In the genomic region with DNA sequence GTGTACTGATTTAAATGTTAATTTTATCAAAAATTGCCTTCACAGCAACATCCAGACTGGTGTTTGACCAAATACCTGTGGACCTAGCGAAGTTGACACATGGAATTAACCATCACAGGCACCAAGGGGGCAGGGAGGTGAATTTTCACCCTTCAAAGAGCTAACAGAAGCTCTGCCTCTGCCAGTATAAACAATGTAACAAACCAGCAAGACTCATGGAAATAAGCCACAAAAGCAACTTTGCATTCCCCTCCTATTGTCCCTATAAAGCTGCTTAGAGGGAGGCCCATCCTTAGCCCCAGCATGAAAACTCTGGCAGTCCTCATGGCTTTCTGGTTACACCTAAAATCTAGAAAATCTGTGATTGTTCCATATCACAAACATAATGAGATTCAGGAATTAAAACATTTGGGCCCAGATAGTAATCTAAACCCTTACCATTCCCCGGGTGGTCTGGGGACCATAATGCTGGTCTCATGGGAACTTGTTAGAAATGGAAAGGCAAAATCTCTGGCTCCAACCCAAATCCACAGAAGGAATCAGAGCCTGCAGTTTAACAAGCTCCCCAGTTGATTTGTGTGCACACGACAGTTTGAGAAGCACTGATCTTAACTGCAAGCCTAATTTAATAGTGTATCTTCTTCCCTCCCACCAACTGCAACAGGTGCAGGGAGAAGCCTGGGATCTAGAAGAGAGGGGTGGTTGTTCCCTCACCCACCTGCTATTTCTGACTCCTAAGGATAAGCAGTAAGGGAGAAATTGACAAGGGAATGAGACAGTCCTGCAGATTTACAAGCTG, we compare ENCODE assay signal across 31 cellular contexts. TPM values are rescaled to one million over a fixed set of nuclear protein-coding genes. Genes with fewer than 3 reads are reported as not detected.
DNase-seq lines count a peak whose midpoint lies in the region; ATAC-seq, FAIRE-seq and TF ChIP-seq lines count a peak whose summit lies in the region.
"Had no signal": no experiment of that assay in that cellular context is flagged by ENCODE, and none has a peak within 500 bp of the region (broad histone marks: within the 10 kb centered on the region; RNA-seq: fewer than 3 reads in every experiment).

No MANE protein-coding gene starts in this region.

- FAIRE-seq in HepG2 (lab: Jason Lieb, UNC) = no peak
- FAIRE-seq: A549, GM18507 had no signal

- H3K79me2 ChIP-seq in HepG2 (ENCODE audit: insufficient read depth, low read length) (no peaks in the 10 kb centered on the region), SK-N-SH (ENCODE audit: insufficient read depth) (no peaks in the 10 kb centered on the region), GM23248 (ENCODE audit: insufficient read depth) (no peaks in the 10 kb centered on the region)

- H3K36me3 ChIP-seq in right lobe of liver (no peaks in the 10 kb centered on the region), HepG2 (replicated peaks in 1 of 2; ENCODE audit: control insufficient read depth in 1 of 2, insufficient read depth in 2 of 2, low read length in 2 of 2) (no peaks in the 10 kb centered on the region), SK-N-SH (replicated peaks in 1 of 2; ENCODE audit: control insufficient read depth in 1 of 2, insufficient read depth in 2 of 2, low read length in 1 of 2) (no peaks in the 10 kb centered on the region), GM23248 (ENCODE audit: low read depth) (no peaks in the 10 kb centered on the region)
- H3K36me3 ChIP-seq: cardiac muscle cell, heart left ventricle, lower lobe of right lung, ovary, transverse colon had no signal

- H3K4me1 ChIP-seq in right lobe of liver (no peaks in the 10 kb centered on the region), HepG2 (ENCODE audit: insufficient read depth, low read length) (no peaks in the 10 kb centered on the region), SK-N-SH (ENCODE audit: control insufficient read depth in 1 of 2, insufficient read depth in 2 of 2, low read depth in 1 of 2, low read length in 1 of 2) (no peaks in the 10 kb centered on the region), GM23248 (ENCODE audit: insufficient read depth) (peaks cover 12% of the 10 kb centered on the region)
- H3K4me1 ChIP-seq: A549, heart left ventricle, lower lobe of right lung, transverse colon had no signal

- H3K27me3 ChIP-seq in right lobe of liver (no peaks in the 10 kb centered on the region), HepG2 (ENCODE audit: control insufficient read depth in 1 of 2, insufficient read depth in 2 of 2, low read length in 2 of 2) (no peaks in the 10 kb centered on the region; a peak in 1 of 5 replicates), SK-N-SH (ENCODE audit: insufficient read depth) (no peaks in the 10 kb centered on the region; the same call in 1 of the 2 replicates), GM23248 (replicated peaks; ENCODE audit: insufficient read depth) (no peaks in the 10 kb centered on the region)
- H3K27me3 ChIP-seq: cardiac muscle cell, heart left ventricle, ovary, transverse colon had no signal

- no peak overlapping the region for H2AFZ ChIP-seq in HepG2 (ENCODE audit: low read length)
- no peak overlapping the region for H2AFZ ChIP-seq in SK-N-SH (ENCODE audit: low read depth)
- no peak overlapping the region for H2AFZ ChIP-seq in GM23248

- intact Hi-C loops in right lobe of liver (cut with DNase I) (no loop called here), HepG2 (cut with micrococcal nuclease; ENCODE audit: unreplicated experiment) (no loop called here)
- intact Hi-C loops in activated CD8-positive, alpha-beta T cell treated with anti-CD3 and anti-CD28 coated beads for 36 hours (cut with micrococcal nuclease) = no loop called here

- H3K9me3 ChIP-seq in right lobe of liver (no peaks in the 10 kb centered on the region), HepG2 (ENCODE audit: low read length) (no peaks in the 10 kb centered on the region), SK-N-SH (no peaks in the 10 kb centered on the region), GM23248 (ENCODE audit: low read depth) (no peaks in the 10 kb centered on the region)
- H3K9me3 ChIP-seq: A549, heart left ventricle, lower lobe of right lung, mucosa of descending colon, ovary, transverse colon had no signal

- in situ Hi-C loops in HepG2 (cut with HindIII; ENCODE audit: extremely low pct_ligation_motif_present, low pct_unique_long_range_greater_than_20kb) (no loop called here), astrocyte of the spinal cord (cut with HindIII; ENCODE audit: low sequenced_read_pairs) (no loop called here), GM23248 (cut with MboI) (loop anchor here (25.0 kb wide), 1 partner anchor 139 kb away; a partner anchor contains a TSS)

- ATAC-seq in right lobe of liver = peak in 3 of 4 donors; percentile 35 to 67 (median 38)
- ATAC-seq in HepG2 = no peak
- ATAC-seq in activated CD8-positive, alpha-beta T cell treated with anti-CD3 and anti-CD28 coated beads for 36 hours = no peak
- ATAC-seq: A549, heart left ventricle, lower lobe of right lung, mucosa of descending colon, Right ventricle myocardium inferior had no signal

- H3K9ac ChIP-seq in HepG2 (ENCODE audit: insufficient read depth, low read depth, low read length) (no peak overlapping the region), SK-N-SH (no peak overlapping the region), GM23248 (no peak overlapping the region)

- no peak overlapping the region for H3K4me3 Mint-ChIP-seq in chondrocyte (ENCODE audit: unreplicated experiment)
- no peak overlapping the region for H3K4me3 Mint-ChIP-seq in activated CD8-positive, alpha-beta T cell treated with anti-CD3 and anti-CD28 coated beads for 36 hours
- H3K4me3 Mint-ChIP-seq: CD8-positive, alpha-beta memory T cell; nephron had no signal

- H4K20me1 ChIP-seq in HepG2 (ENCODE audit: insufficient read depth, low read length) (no peaks in the 10 kb centered on the region), SK-N-SH (ENCODE audit: insufficient read depth) (no peaks in the 10 kb centered on the region), GM23248 (ENCODE audit: insufficient read depth) (no peaks in the 10 kb centered on the region)

- no peak for TF ChIP-seq EP300 in HepG2 (IDR thresholded peaks at IDR 0.05; ENCODE audit: low read depth in 2 of 2, low read length in 2 of 2)
- no peak for TF ChIP-seq EP300 in HepG2 (CRISPR knock-in tag; IDR thresholded peaks at IDR 0.05; ENCODE audit: borderline replicate concordance)
- no peak for TF ChIP-seq EP300 in SK-N-SH (IDR thresholded peaks at IDR 0.05; ENCODE audit: borderline replicate concordance in 1 of 2, low read depth in 1 of 2, low read length in 1 of 2)

- no peaks in the 10 kb centered on the region for H3K9me3 Mint-ChIP-seq in chondrocyte (ENCODE audit: low read depth)
- H3K9me3 Mint-ChIP-seq in activated CD8-positive, alpha-beta T cell treated with anti-CD3 and anti-CD28 coated beads for 36 hours = no peaks in the 10 kb centered on the region
- H3K9me3 Mint-ChIP-seq: nephron had no signal

- CTCF ChIA-PET in HepG2 (lab: Yijun Ruan, JAX; ENCODE audit: low intra/inter-chr PET ratio, low total read pairs) (no interaction called here), SK-N-SH (lab: Yijun Ruan, JAX) (no interaction called here)
- CTCF ChIA-PET in activated CD8-positive, alpha-beta T cell treated with anti-CD3 and anti-CD28 coated beads for 36 hours (lab: Charles Lee) = no interaction called here

- H3F3A ChIP-seq in SK-N-SH (replicated peaks; ENCODE audit: insufficient read depth) (no peaks in the 10 kb centered on the region), GM23248 (ENCODE audit: insufficient read depth) (no peaks in the 10 kb centered on the region)

- H3K9me2 ChIP-seq in SK-N-SH = no peaks in the 10 kb centered on the region
- H3K9me2 ChIP-seq in GM23248 (ENCODE audit: insufficient read depth) = no peaks in the 10 kb centered on the region

- H3K4me1 Mint-ChIP-seq in chondrocyte (ENCODE audit: low read depth) = no peaks in the 10 kb centered on the region
- H3K4me1 Mint-ChIP-seq in activated CD8-positive, alpha-beta T cell treated with anti-CD3 and anti-CD28 coated beads for 36 hours (ENCODE audit: low read depth) = no peaks in the 10 kb centered on the region
- H3K4me1 Mint-ChIP-seq: CD8-positive, alpha-beta memory T cell had no signal

- peaks cover 5% of the 10 kb centered on the region for H3K27me3 Mint-ChIP-seq in chondrocyte (ENCODE audit: low read depth)
- no peaks in the 10 kb centered on the region for H3K27me3 Mint-ChIP-seq in activated CD8-positive, alpha-beta T cell treated with anti-CD3 and anti-CD28 coated beads for 36 hours

- WGBS in right lobe of liver (ENCODE audit: insufficient coverage, low coverage, low lambda C conversion rate, missing lambda C conversion rate) = 44% methylated on average over 3 of the region's 3 CpGs
- 7% methylated on average over 3 of the region's 3 CpGs for WGBS in HepG2 (ENCODE audit: low lambda C conversion rate)
- WGBS in SK-N-SH (ENCODE audit: low lambda C conversion rate) = 12% methylated on average over 3 of the region's 3 CpGs
- 5 to 11% methylated on average over 3 of the region's 3 CpGs for WGBS in GM23248 (ENCODE audit: low coverage in 1 of 2, low lambda C conversion rate in 2 of 2, missing lambda C conversion rate in 2 of 2), 2 experiments

- no peaks in the 10 kb centered on the region for H3K36me3 Mint-ChIP-seq in chondrocyte (ENCODE audit: low read depth)
- H3K36me3 Mint-ChIP-seq in activated CD8-positive, alpha-beta T cell treated with anti-CD3 and anti-CD28 coated beads for 36 hours (ENCODE audit: low read depth) = no peaks in the 10 kb centered on the region
- H3K36me3 Mint-ChIP-seq: CD8-positive, alpha-beta memory T cell had no signal

- H3K27ac ChIP-seq in right lobe of liver = no peak overlapping the region
- H3K27ac ChIP-seq in HepG2 (ENCODE audit: extremely low read length, insufficient read depth, low read length) = no peak overlapping the region
- H3K27ac ChIP-seq in SK-N-SH (ENCODE audit: low read depth in 2 of 2, low read length in 1 of 2) = no peak overlapping the region
- no peak overlapping the region for H3K27ac ChIP-seq in GM23248
- H3K27ac ChIP-seq: A549, cardiac muscle cell, coronary artery, heart left ventricle, lower lobe of right lung, ovary, transverse colon had no signal

- H3K4me2 ChIP-seq in HepG2 (ENCODE audit: low read depth, low read length) (no peak overlapping the region), SK-N-SH (no peak overlapping the region), GM23248 (ENCODE audit: unreplicated experiment) (no peak overlapping the region)
- H3K4me2 ChIP-seq: A549 had no signal

- H3K4me3 ChIP-seq in right lobe of liver = no peak overlapping the region
- H3K4me3 ChIP-seq in HepG2 (replicated peaks in 1 of 3; ENCODE audit: insufficient read depth in 1 of 3, low read depth in 2 of 3, low read length in 3 of 3) = no peak overlapping the region
- H3K4me3 ChIP-seq in astrocyte of the spinal cord (ENCODE audit: low read depth, low read length) = no peak overlapping the region
- no peak overlapping the region for H3K4me3 ChIP-seq in SK-N-SH (ENCODE audit: low read depth in 2 of 2, low read length in 1 of 2)
- no peak overlapping the region for H3K4me3 ChIP-seq in GM23248
- H3K4me3 ChIP-seq: A549, cardiac muscle cell, coronary artery, heart left ventricle, lower lobe of right lung, mucosa of descending colon, ovary, transverse colon had no signal

- BruUV-seq in HepG2 (replicated peaks; lab: Mats Ljungman, UMichigan) = no TSS peak

- TF ChIP-seq CTCF in right lobe of liver (IDR thresholded peaks at IDR 0.05) = no peak
- no peak for TF ChIP-seq CTCF in HepG2 (CRISPR knock-in tag; IDR thresholded peaks at IDR 0.05)
- TF ChIP-seq CTCF in astrocyte of the spinal cord (IDR thresholded peaks at IDR 0.05; ENCODE audit: low read depth, low read length) = no peak
- TF ChIP-seq CTCF in chondrocyte (IDR thresholded peaks at IDR 0.05) = no peak
- no peak for TF ChIP-seq CTCF in SK-N-SH (IDR thresholded peaks at IDR 0.05)
- TF ChIP-seq CTCF in activated CD8-positive, alpha-beta T cell treated with anti-CD3 and anti-CD28 coated beads for 36 hours (IDR thresholded peaks at IDR 0.05) = no peak

- TF ChIP-seq RAD21 in HepG2 (CRISPR knock-in tag; IDR thresholded peaks at IDR 0.05) (no peak), SK-N-SH (IDR thresholded peaks at IDR 0.05; ENCODE audit: low read length) (no peak)

- POLR2A ChIA-PET in HepG2 (lab: Yijun Ruan, JAX) (no interaction called here), SK-N-SH (lab: Yijun Ruan, JAX) (no interaction called here)
- POLR2A ChIA-PET in activated CD8-positive, alpha-beta T cell treated with anti-CD3 and anti-CD28 coated beads for 36 hours (lab: Charles Lee) = no interaction called here

- TF ChIP-seq POLR2A in right lobe of liver (IDR thresholded peaks at IDR 0.05) = no peak
- no peak for TF ChIP-seq POLR2A in HepG2 (IDR thresholded peaks at IDR 0.05; ENCODE audit: insufficient read depth in 1 of 2, low read depth in 2 of 2, low read length in 2 of 2)

- DNase-seq in right lobe of liver (no peak), HepG2 (ENCODE audit: low spot score) (no peak), NCI-H2171 (lab: John Stamatoyannopoulos, UW) (peak; percentile 48), astrocyte of the spinal cord (ENCODE audit: low read depth, low spot score) (peak; percentile 63), chondrocyte (ENCODE audit: low spot score) (no peak), SK-N-SH (no peak), GM23248 (no peak)
- no peak for DNase-seq in activated CD8-positive, alpha-beta T cell treated with anti-CD3 and anti-CD28 coated beads for 36 hours
- DNase-seq: activated CD4-positive, alpha-beta T cell treated with anti-CD3 and anti-CD28 coated beads, Interleukin-2, amount 50 U/mL, for 4 hours; activated CD4-positive, CD25-positive, alpha-beta regulatory T cell; activated CD8-positive, alpha-beta memory T cell treated with anti-CD3 and anti-CD28 coated beads, Interleukin-2, amount 50 U/mL, for 48 hours; activated naive CD4-positive, alpha-beta T cell treated with anti-CD3 and anti-CD28 coated beads, Interleukin-2, amount 50 U/mL, for 16 hours; amniotic stem cell; CD8-positive, alpha-beta memory T cell; DMS53; effector memory CD4-positive, alpha-beta T cell; erythroblast; heart left ventricle; lower lobe of right lung; mucosa of descending colon; NCI-H2029 treated with DMSO at 0.1 percent for 48 hours; ovary; retina; transverse colon had no signal

- no peak overlapping the region for H3K27ac Mint-ChIP-seq in chondrocyte (ENCODE audit: unreplicated experiment)
- H3K27ac Mint-ChIP-seq in activated CD8-positive, alpha-beta T cell treated with anti-CD3 and anti-CD28 coated beads for 36 hours = no peak overlapping the region
- H3K27ac Mint-ChIP-seq: CD8-positive, alpha-beta memory T cell had no signal

RNA-seq across cellular contexts. Expression of a gene that starts 23.1 kb away (rescaled TPM):
- total RNA-seq in right lobe of liver (not detected), HepG2 (2016; rRNA removed; fragmentation: Illumina TruSeq; extraction: Trizol) (not detected in 2 replicates), chondrocyte (not detected in 3 replicates)
- not detected in 2 replicates for total RNA-seq in HepG2 (2016; cell fraction: cytosol; rRNA removed; fragmentation: Illumina TruSeq; extraction: Trizol; ENCODE audit: low read depth)
- not detected in 2 replicates for total RNA-seq in HepG2 (2016; cell fraction: insoluble cytoplasmic fraction; rRNA removed; fragmentation: Illumina TruSeq; extraction: Trizol)
- not detected in 2 replicates for total RNA-seq in HepG2 (2016; cell fraction: membrane; rRNA removed; fragmentation: Illumina TruSeq; extraction: Trizol)
- total RNA-seq in HepG2 (2016; cell fraction: nucleus; rRNA removed; fragmentation: Illumina TruSeq; extraction: Trizol) = not detected in 2 replicates
- polyA plus RNA-seq in HepG2 (2011; rRNA removed) (not detected in 2 replicates), SK-N-SH (2012; rRNA removed) (not detected in 2 replicates), GM23248 (2016; fragmentation: Nextera tagmentation; extraction: Ambion mirVana) (not detected in 2 replicates)
- not detected in 2 replicates for polyA plus RNA-seq in HepG2 (2011; cell fraction: cytosol; rRNA removed)
- not detected in 2 replicates for polyA plus RNA-seq in HepG2 (2011; cell fraction: nucleus; rRNA removed)
- not detected in 2 replicates for polyA plus RNA-seq in HepG2 (2012)
- polyA plus RNA-seq in HepG2 (2016; cell fraction: cytosol; fragmentation: Illumina TruSeq; extraction: Trizol; ENCODE audit: low read depth) = not detected in 2 replicates
- not detected in 2 replicates for polyA plus RNA-seq in HepG2 (2016; cell fraction: insoluble cytoplasmic fraction; fragmentation: Illumina TruSeq; extraction: Trizol; ENCODE audit: low read depth)
- polyA plus RNA-seq in HepG2 (2016; cell fraction: membrane; fragmentation: Illumina TruSeq; extraction: Trizol; ENCODE audit: low read depth) = not detected in 2 replicates
- polyA plus RNA-seq in HepG2 (2016; cell fraction: nucleus; fragmentation: Illumina TruSeq; extraction: Trizol; ENCODE audit: insufficient read depth, low read depth) = not detected in 2 replicates
- not detected in 2 replicates for polyA minus RNA-seq in HepG2 (2011; rRNA and poly(A)+ RNA removed; ENCODE audit: low replicate concordance)
- polyA minus RNA-seq in HepG2 (2011; cell fraction: cytosol; rRNA and poly(A)+ RNA removed) = not detected in 2 replicates
- polyA minus RNA-seq in HepG2 (2011; cell fraction: nucleus; rRNA and poly(A)+ RNA removed) = not detected in 2 replicates
- polyA plus RNA-seq in SK-N-SH (2012; cell fraction: cytosol; rRNA removed) = not detected in 2 replicates
- not detected in 2 replicates for polyA plus RNA-seq in SK-N-SH (2012; cell fraction: nucleus; rRNA removed)
- not detected in 2 replicates for total RNA-seq in GM23248 (2014; rRNA removed; shearing (Covaris generic))
- total RNA-seq in activated CD8-positive, alpha-beta T cell treated with anti-CD3 and anti-CD28 coated beads for 36 hours = not detected
- total RNA-seq: cardiac muscle cell; CD8-positive, alpha-beta memory T cell; heart left ventricle; kidney epithelial cell; mucosa of descending colon; ovary; Right ventricle myocardium inferior; transverse colon had no signal
- polyA plus RNA-seq: cardiac muscle cell; CD8-positive, alpha-beta memory T cell; heart left ventricle; ovary had no signal

RNA-seq across cellular contexts. Expression of a gene that starts 49.3 kb away (rescaled TPM):
- not detected for total RNA-seq in right lobe of liver
- not detected in 2 replicates for total RNA-seq in HepG2 (2016; rRNA removed; fragmentation: Illumina TruSeq; extraction: Trizol)
- total RNA-seq in HepG2 (2016; cell fraction: cytosol; rRNA removed; fragmentation: Illumina TruSeq; extraction: Trizol; ENCODE audit: low read depth) = not detected in 2 replicates
- total RNA-seq in HepG2 (2016; cell fraction: insoluble cytoplasmic fraction; rRNA removed; fragmentation: Illumina TruSeq; extraction: Trizol) = not detected in 2 replicates
- not detected in 2 replicates for total RNA-seq in HepG2 (2016; cell fraction: membrane; rRNA removed; fragmentation: Illumina TruSeq; extraction: Trizol)
- total RNA-seq in HepG2 (2016; cell fraction: nucleus; rRNA removed; fragmentation: Illumina TruSeq; extraction: Trizol) = not detected in 2 replicates
- polyA plus RNA-seq in HepG2 (2011; rRNA removed) = not detected in 2 replicates
- not detected in 2 replicates for polyA plus RNA-seq in HepG2 (2011; cell fraction: cytosol; rRNA removed)
- polyA plus RNA-seq in HepG2 (2011; cell fraction: nucleus; rRNA removed) = not detected in 2 replicates
- polyA plus RNA-seq in HepG2 (2012) = not detected in 2 replicates
- polyA plus RNA-seq in HepG2 (2016; cell fraction: cytosol; fragmentation: Illumina TruSeq; extraction: Trizol; ENCODE audit: low read depth) = not detected in 2 replicates
- polyA plus RNA-seq in HepG2 (2016; cell fraction: insoluble cytoplasmic fraction; fragmentation: Illumina TruSeq; extraction: Trizol; ENCODE audit: low read depth) = not detected in 2 replicates
- polyA plus RNA-seq in HepG2 (2016; cell fraction: membrane; fragmentation: Illumina TruSeq; extraction: Trizol; ENCODE audit: low read depth) = not detected in 2 replicates
- polyA plus RNA-seq in HepG2 (2016; cell fraction: nucleus; fragmentation: Illumina TruSeq; extraction: Trizol; ENCODE audit: insufficient read depth, low read depth) = not detected in 2 replicates
- polyA minus RNA-seq in HepG2 (2011; rRNA and poly(A)+ RNA removed; ENCODE audit: low replicate concordance) = not detected in 2 replicates
- not detected in 2 replicates for polyA minus RNA-seq in HepG2 (2011; cell fraction: cytosol; rRNA and poly(A)+ RNA removed)
- not detected in 2 replicates for polyA minus RNA-seq in HepG2 (2011; cell fraction: nucleus; rRNA and poly(A)+ RNA removed)
- total RNA-seq in chondrocyte = not detected in 3 replicates
- 99.5 and 170 TPM in 2 replicates for polyA plus RNA-seq in SK-N-SH (2012; rRNA removed)
- polyA plus RNA-seq in SK-N-SH (2012; cell fraction: cytosol; rRNA removed) = 173 and 183 TPM in 2 replicates
- polyA plus RNA-seq in SK-N-SH (2012; cell fraction: nucleus; rRNA removed) = 26.3 and 90.4 TPM in 2 replicates
- total RNA-seq in GM23248 (2014; rRNA removed; shearing (Covaris generic)) = 12.2 and 18.6 TPM in 2 replicates
- 12.5 and 13.8 TPM in 2 replicates for polyA plus RNA-seq in GM23248 (2016; fragmentation: Nextera tagmentation; extraction: Ambion mirVana)
- not detected for total RNA-seq in activated CD8-positive, alpha-beta T cell treated with anti-CD3 and anti-CD28 coated beads for 36 hours
- total RNA-seq: cardiac muscle cell; CD8-positive, alpha-beta memory T cell; lower lobe of right lung; mucosa of descending colon; Right ventricle myocardium inferior; transverse colon had no signal
- polyA plus RNA-seq: CD8-positive, alpha-beta memory T cell; heart left ventricle had no signal

Comparison
In these comparisons a context has a peak if more than half of its experiments do, and no peak if none do; other contexts are left out.
1. ATAC-seq: peak in right lobe of liver (3 of 4); none in HepG2 (single experiment) and activated CD8-positive, alpha-beta T cell treated with anti-CD3 and anti-CD28 coated beads for 36 hours (single experiment).
2. DNase-seq: peak in NCI-H2171 (single experiment) and astrocyte of the spinal cord (single experiment); none in right lobe of liver (0 of 3), HepG2 (single experiment), chondrocyte (single experiment), SK-N-SH (single experiment), GM23248 (single experiment) and activated CD8-positive, alpha-beta T cell treated with anti-CD3 and anti-CD28 coated beads for 36 hours (single experiment).
3. RNA of a gene that starts 49.3 kb away (total RNA-seq): 12.2 to 18.6 TPM in GM23248; not detected in chondrocyte, not detected in right lobe of liver, not detected in HepG2 and not detected in activated CD8-positive, alpha-beta T cell treated with anti-CD3 and anti-CD28 coated beads for 36 hours; every median in the first group is over 10 times any median in the second.